ENCODE assay signal across 8 cellular contexts in the genomic region with DNA sequence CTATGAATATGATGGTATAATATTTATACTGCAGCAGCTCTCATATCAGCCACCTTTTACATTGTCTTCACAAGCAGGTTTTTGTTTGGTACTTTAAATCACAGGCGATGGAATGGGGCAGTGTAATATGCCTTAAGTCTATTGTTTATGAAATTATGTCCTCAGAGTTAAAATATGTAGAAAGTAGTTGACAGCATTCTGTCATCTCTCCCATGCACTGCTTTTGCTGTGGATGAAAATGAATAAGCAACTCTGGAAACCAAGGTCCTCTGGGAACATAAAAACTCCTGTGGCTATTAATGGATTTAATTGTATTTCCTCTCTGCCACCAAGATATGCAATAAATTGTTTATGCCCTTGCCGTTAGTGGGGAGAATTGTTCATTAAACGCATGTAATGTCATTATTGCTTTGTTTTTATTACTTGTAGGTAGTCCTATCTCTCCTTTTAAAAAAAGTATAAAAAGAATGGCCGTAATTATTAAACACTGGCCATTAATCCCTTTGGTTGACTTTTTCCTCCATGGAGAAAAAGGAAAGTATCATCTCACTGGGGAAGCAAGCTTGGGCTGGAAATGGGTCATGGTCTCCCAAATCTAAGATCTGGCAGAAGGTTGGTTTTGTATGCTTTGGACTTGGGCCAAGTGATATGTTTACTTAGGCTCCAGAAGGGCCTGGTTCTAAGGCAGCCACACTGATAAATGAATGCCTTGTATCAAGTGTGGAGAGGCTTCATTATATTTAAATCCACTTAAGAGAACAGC. TPM values are rescaled to one million over a fixed set of nuclear protein-coding genes. Genes with fewer than 3 reads are reported as not detected.
A peak's percentile ranks its signal among the peaks of the same experiment; 100 is the strongest.
DNase-seq lines count a peak whose midpoint lies in the region; ATAC-seq and TF ChIP-seq lines count a peak whose summit lies in the region.

No MANE protein-coding gene starts in this region.

- TF ChIP-seq CTCF in coronary artery (IDR thresholded peaks at IDR 0.05): no peak

- no peaks in the 10 kb centered on the region for H3K9me3 Mint-ChIP-seq in activated CD4-positive, alpha-beta T cell treated with anti-CD3 and anti-CD28 coated beads for 36 hours (ENCODE audit: low read depth)

- H3K27me3 Mint-ChIP-seq in activated CD4-positive, alpha-beta T cell treated with anti-CD3 and anti-CD28 coated beads for 36 hours: no peaks in the 10 kb centered on the region

- peaks cover 87% of the 10 kb centered on the region for H3K4me1 Mint-ChIP-seq in activated CD4-positive, alpha-beta T cell treated with anti-CD3 and anti-CD28 coated beads for 36 hours

- H3K27ac Mint-ChIP-seq in activated CD4-positive, alpha-beta T cell treated with anti-CD3 and anti-CD28 coated beads for 36 hours: peak overlapping the region; percentile 81

- peaks cover 13% of the 10 kb centered on the region for H3K36me3 Mint-ChIP-seq in activated CD4-positive, alpha-beta T cell treated with anti-CD3 and anti-CD28 coated beads for 36 hours (ENCODE audit: low read depth)

- H3K4me3 Mint-ChIP-seq in activated CD4-positive, alpha-beta T cell treated with anti-CD3 and anti-CD28 coated beads for 36 hours: no peak overlapping the region

- DNase-seq in activated CD4-positive, alpha-beta T cell treated with anti-CD3 and anti-CD28 coated beads for 36 hours: no peak
- DNase-seq in activated CD4-positive, alpha-beta T cell treated with anti-CD3 and anti-CD28 coated beads, Interleukin-2, amount 50 U/mL, for 1 hour: no peak
- DNase-seq in NCI-H69 (lab: John Stamatoyannopoulos, UW): peak; percentile 97
- no peak for DNase-seq in coronary artery (ENCODE audit: low spot score)
- peak; percentile 20 for DNase-seq in smooth muscle cell of the brain vasculature (ENCODE audit: low read depth, low spot score)
- no peak for DNase-seq in cortex of kidney (lab: John Stamatoyannopoulos, UW)
- no peak for DNase-seq in hippocampal formation (lab: John Stamatoyannopoulos, UW)

- intact Hi-C loops in activated CD4-positive, alpha-beta T cell treated with anti-CD3 and anti-CD28 coated beads for 36 hours (cut with DNase I, micrococcal nuclease): no loop called here

- peak overlapping the region in 1 of 2 donors; percentile 40 for H3K27ac ChIP-seq in coronary artery

- POLR2A ChIA-PET in activated CD4-positive, alpha-beta T cell treated with anti-CD3 and anti-CD28 coated beads for 36 hours (lab: Charles Lee): no interaction called here

- CTCF ChIA-PET in activated CD4-positive, alpha-beta T cell treated with anti-CD3 and anti-CD28 coated beads for 36 hours (lab: Charles Lee): interaction anchor here (0.7 to 1.3 kb wide), 4 partner anchors 9 to 25 kb away, joined by 3 to 9 read pairs (median 3); no protein-coding TSS in a partner anchor

- H3K4me3 ChIP-seq in coronary artery: peak overlapping the region; percentile 21

- no peak for ATAC-seq in activated CD4-positive, alpha-beta T cell treated with anti-CD3 and anti-CD28 coated beads for 36 hours
- no peak for ATAC-seq in HG02588 (IDR thresholded peaks at IDR 0.05; ENCODE audit: unreplicated experiment)

RNA-seq across cellular contexts. Expression of a gene that starts 13.0 kb away (rescaled TPM):
- total RNA-seq in activated CD4-positive, alpha-beta T cell treated with anti-CD3 and anti-CD28 coated beads for 36 hours: 10 to 100 TPM; 76.6 to 90.7 TPM

RNA-seq across cellular contexts. Expression of a gene that starts 31.0 kb away (rescaled TPM):
- total RNA-seq in activated CD4-positive, alpha-beta T cell treated with anti-CD3 and anti-CD28 coated beads for 36 hours: 100 to 1,000 TPM; 265 to 270 TPM

RNA-seq across cellular contexts. Expression of a gene that starts 34.2 kb away (rescaled TPM):
- under 1 TPM; 0.51 to 0.69 TPM for total RNA-seq in activated CD4-positive, alpha-beta T cell treated with anti-CD3 and anti-CD28 coated beads for 36 hours

RNA-seq across cellular contexts. Expression of a gene that starts 56.8 kb away (rescaled TPM):
- total RNA-seq in activated CD4-positive, alpha-beta T cell treated with anti-CD3 and anti-CD28 coated beads for 36 hours: not detected

Comparison
In these comparisons a context has a peak if more than half of its experiments do, and no peak if none do; other contexts are left out.
1. DNase-seq: peak in NCI-H69 (single experiment) and smooth muscle cell of the brain vasculature (single experiment); none in activated CD4-positive, alpha-beta T cell treated with anti-CD3 and anti-CD28 coated beads for 36 hours (single experiment), activated CD4-positive, alpha-beta T cell treated with anti-CD3 and anti-CD28 coated beads, Interleukin-2, amount 50 U/mL, for 1 hour (single experiment), coronary artery (single experiment), cortex of kidney (single experiment) and hippocampal formation (0 of 2).